21 cellular contexts compared by ENCODE assay signal in the genomic region with DNA sequence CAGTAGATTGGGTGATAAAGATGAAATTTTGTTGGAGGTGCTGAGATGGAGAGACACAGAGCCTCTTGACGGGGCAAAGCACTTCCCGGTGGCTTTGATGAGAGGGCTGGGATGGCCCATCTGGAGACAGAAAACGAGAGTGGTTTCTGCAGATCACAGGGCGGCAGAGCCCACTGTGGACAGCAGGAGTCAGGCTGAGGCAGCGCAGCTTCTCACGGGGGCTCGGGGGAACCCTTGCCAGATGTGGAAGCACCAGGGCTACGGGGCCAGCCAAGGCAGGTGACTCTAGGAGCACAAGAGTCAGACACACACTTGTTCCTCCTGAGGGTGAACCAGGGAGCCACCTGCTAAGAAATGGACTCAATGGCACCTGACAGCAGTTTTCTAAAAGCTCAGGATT.
"Had no signal": no experiment of that assay in that cellular context is flagged by ENCODE, and none has a peak within 500 bp of the region (broad histone marks: within the 10 kb centered on the region; RNA-seq: fewer than 3 reads in every experiment).

No MANE protein-coding gene starts in this region.

- H3K27ac ChIP-seq: neural progenitor cell, SJSA1, thoracic aorta had no signal

- H3K36me3 Mint-ChIP-seq: activated naive CD4-positive, alpha-beta T cell treated with anti-CD3 and anti-CD28 coated beads, Interleukin-2, amount 50 U/mL, for 72 hours; brain; immature natural killer cell; neural progenitor cell had no signal

- H3K4me3 Mint-ChIP-seq: activated CD4-positive, alpha-beta T cell treated with anti-CD3 and anti-CD28 coated beads, Interleukin-2, amount 10 ng/mL, durations not matched to agents 24 days and 14 days; brain; central memory CD8-positive, alpha-beta T cell; endodermal cell; immature natural killer cell; neural progenitor cell; stimulated activated naive CD8-positive, alpha-beta T cell treated with anti-CD3 and anti-CD28 coated beads, Interleukin-15, Interleukin-2, amounts not matched to agents 100 ng/mL and 50 ng/mL, for 24 hours; T-helper 2 cell treated with Interferon-gamma antibody and Interleukin-4, amounts not matched to agents 5 μg/mL and 100 μg/mL, for 36 hours had no signal

- H3K4me1 ChIP-seq: heart left ventricle, right atrium auricular region, SJSA1 had no signal

- H3K9me3 Mint-ChIP-seq: activated CD4-positive, alpha-beta T cell treated with anti-CD3 and anti-CD28 coated beads, Interleukin-2, amount 10 ng/mL, durations not matched to agents 24 days and 14 days; activated naive CD4-positive, alpha-beta T cell treated with anti-CD3 and anti-CD28 coated beads, Interleukin-2, amount 50 U/mL, for 72 hours; endodermal cell; immature natural killer cell; stimulated activated naive CD8-positive, alpha-beta T cell treated with anti-CD3 and anti-CD28 coated beads, Interleukin-15, Interleukin-2, amounts not matched to agents 100 ng/mL and 50 ng/mL, for 24 hours; T-helper 2 cell treated with Interferon-gamma antibody and Interleukin-4, amounts not matched to agents 5 μg/mL and 100 μg/mL, for 36 hours had no signal

- FAIRE-seq: frontal cortex, urothelium cell line had no signal

- H3K9me3 ChIP-seq: heart left ventricle, right atrium auricular region, SJSA1, thoracic aorta had no signal

- H3K36me3 ChIP-seq: neural progenitor cell, right atrium auricular region, SJSA1, thoracic aorta had no signal

- H3K27me3 Mint-ChIP-seq: activated CD4-positive, alpha-beta T cell treated with anti-CD3 and anti-CD28 coated beads, Interleukin-2, amount 10 ng/mL, durations not matched to agents 24 days and 14 days; central memory CD8-positive, alpha-beta T cell; stimulated activated naive CD8-positive, alpha-beta T cell treated with anti-CD3 and anti-CD28 coated beads, Interleukin-15, Interleukin-2, amounts not matched to agents 100 ng/mL and 50 ng/mL, for 24 hours had no signal

- DNase-seq: activated CD4-positive, alpha-beta T cell treated with anti-CD3 and anti-CD28 coated beads, Interleukin-2, amount 10 ng/mL, durations not matched to agents 24 days and 14 days; activated CD4-positive, CD25-positive, alpha-beta regulatory T cell; activated effector memory CD4-positive, alpha-beta T cell treated with anti-CD3 and anti-CD28 coated beads, Interleukin-2, amount 50 U/mL, for 16 hours; activated T-cell treated with anti-CD3 and anti-CD28 coated beads, Interleukin-2, amount 50 U/mL, for 1 hour; dermis blood vessel endothelial cell; endodermal cell; immature natural killer cell had no signal

- ATAC-seq: activated naive CD4-positive, alpha-beta T cell treated with anti-CD3 and anti-CD28 coated beads, Interleukin-2, amount 50 U/mL, for 72 hours; heart left ventricle had no signal

- H3K4me3 ChIP-seq: heart left ventricle, lung, neural progenitor cell, right atrium auricular region, SJSA1, smooth muscle cell, thoracic aorta had no signal

- H3K9ac ChIP-seq: neural progenitor cell had no signal

- H2AFZ ChIP-seq: neural progenitor cell had no signal

- H3K27me3 ChIP-seq: neural progenitor cell, right atrium auricular region, SJSA1 had no signal

- H3K4me2 ChIP-seq: neural progenitor cell, smooth muscle cell had no signal

- H3K4me1 Mint-ChIP-seq: activated CD4-positive, alpha-beta T cell treated with anti-CD3 and anti-CD28 coated beads, Interleukin-2, amount 10 ng/mL, durations not matched to agents 24 days and 14 days; central memory CD8-positive, alpha-beta T cell; endodermal cell; immature natural killer cell had no signal

- H3K27ac Mint-ChIP-seq: activated CD4-positive, alpha-beta T cell treated with anti-CD3 and anti-CD28 coated beads, Interleukin-2, amount 10 ng/mL, durations not matched to agents 24 days and 14 days; endodermal cell; immature natural killer cell; neural progenitor cell; stimulated activated naive CD8-positive, alpha-beta T cell treated with anti-CD3 and anti-CD28 coated beads, Interleukin-15, Interleukin-2, amounts not matched to agents 100 ng/mL and 50 ng/mL, for 24 hours; T-helper 2 cell treated with Interferon-gamma antibody and Interleukin-4, amounts not matched to agents 5 μg/mL and 100 μg/mL, for 36 hours had no signal
